ENCODE assay signal across 10 cellular contexts in genomic region chr6:32839356-32839755, GRCh38. TPM values are rescaled to one million over a fixed set of nuclear protein-coding genes. Genes with fewer than 3 reads are reported as not detected.
A peak's percentile ranks its signal among the peaks of the same experiment; 100 is the strongest.
DNase-seq lines count a peak whose midpoint lies in the region; ATAC-seq and TF ChIP-seq lines count a peak whose summit lies in the region.
"Had no signal": no experiment of that assay in that cellular context is flagged by ENCODE, and none has a peak within 500 bp of the region (broad histone marks: within the 10 kb centered on the region; RNA-seq: fewer than 3 reads in every experiment).

No MANE protein-coding gene starts in this region.

- no peak overlapping the region for H4K12ac ChIP-seq in trophoblast cell (ENCODE audit: low read depth, low read length)

- peak overlapping the region in 4 of 5 donors; percentile 17 to 97 (median 92) for H3K27ac ChIP-seq in adrenal gland
- H3K27ac ChIP-seq in osteoblast (ENCODE audit: low read depth, low read length), result peak overlapping the region; percentile 22
- H3K27ac ChIP-seq in trophoblast cell (ENCODE audit: low read depth, low read length), result no peak overlapping the region

- no peaks in the 10 kb centered on the region for H3K79me1 ChIP-seq in trophoblast cell (ENCODE audit: low read length)

- no peaks in the 10 kb centered on the region for H3K9me3 Mint-ChIP-seq in stimulated activated naive CD8-positive, alpha-beta T cell treated with anti-CD3 and anti-CD28 coated beads, Interleukin-15, Interleukin-2, amounts not matched to agents 100 ng/mL and 50 ng/mL, for 24 hours

- no peak overlapping the region for H2BK120ac ChIP-seq in trophoblast cell (ENCODE audit: insufficient read depth, low read length, poor library complexity)

- DNase-seq in stimulated activated naive CD8-positive, alpha-beta T cell treated with anti-CD3 and anti-CD28 coated beads, Interleukin-15, Interleukin-2, amounts not matched to agents 100 U/mL and 50 U/mL, for 24 hours, result no peak
- DNase-seq in adrenal gland, result no peak
- peak; percentile 42 for DNase-seq in osteoblast (ENCODE audit: insufficient read length, low spot score, missing footprints)
- no peak for DNase-seq in NK-92 (lab: John Stamatoyannopoulos, UW; ENCODE audit: unreplicated experiment)
- no peak for DNase-seq in stimulated activated CD4-positive, alpha-beta T cell treated with anti-CD3 and anti-CD28 coated beads, Interleukin-2, amount 100 ng/mL, for 48 hours
- DNase-seq in trophoblast cell, result no peak

- H3K4me1 ChIP-seq in adrenal gland (replicated peaks in 1 of 2), result peaks cover 20 to 30% of the 10 kb centered on the region in 2 donors
- H3K4me1 ChIP-seq in osteoblast (ENCODE audit: insufficient read depth, low read length), result peaks cover 16% of the 10 kb centered on the region
- H3K4me1 ChIP-seq in trophoblast cell (ENCODE audit: control insufficient read depth in 1 of 2, insufficient read depth in 2 of 2, low read length in 2 of 2), result peaks cover 8 to 10% of the 10 kb centered on the region in 2 experiments

- H3K4ac ChIP-seq in trophoblast cell (ENCODE audit: low read depth, low read length), result no peak overlapping the region

- H3K4me2 ChIP-seq in osteoblast (ENCODE audit: insufficient read depth, low read length), result no peak overlapping the region
- no peak overlapping the region for H3K4me2 ChIP-seq in trophoblast cell (ENCODE audit: low read length)

- H3K79me2 ChIP-seq in osteoblast (ENCODE audit: insufficient read depth, low read length) (peaks cover 28% of the 10 kb centered on the region), trophoblast cell (ENCODE audit: control insufficient read depth, insufficient read depth, low read length, poor library complexity) (no peaks in the 10 kb centered on the region)

- H3K27ac Mint-ChIP-seq in stimulated activated naive CD8-positive, alpha-beta T cell treated with anti-CD3 and anti-CD28 coated beads, Interleukin-15, Interleukin-2, amounts not matched to agents 100 ng/mL and 50 ng/mL, for 24 hours, result peak overlapping the region; percentile 99

- no peak overlapping the region for H2BK5ac ChIP-seq in trophoblast cell (ENCODE audit: low read depth, low read length, poor library complexity)

- ATAC-seq in stimulated activated naive CD8-positive, alpha-beta T cell treated with anti-CD3 and anti-CD28 coated beads, Interleukin-15, Interleukin-2, amounts not matched to agents 100 U/mL and 50 U/mL, for 24 hours, result no peak
- ATAC-seq in HG02981 (IDR thresholded peaks at IDR 0.05; ENCODE audit: unreplicated experiment), result no peak

- no peak overlapping the region for H2BK12ac ChIP-seq in trophoblast cell (ENCODE audit: low read length)

- H3K4me3 ChIP-seq in adrenal gland, result no peak overlapping the region
- no peak overlapping the region for H3K4me3 ChIP-seq in osteoblast (ENCODE audit: insufficient read depth, low read length)
- H3K4me3 ChIP-seq in trophoblast cell (ENCODE audit: low read depth, low read length), result no peak overlapping the region

- H4K8ac ChIP-seq in trophoblast cell (ENCODE audit: low read depth, low read length), result no peak overlapping the region

- no peaks in the 10 kb centered on the region for H3K27me3 ChIP-seq in adrenal gland
- H3K27me3 ChIP-seq in osteoblast (ENCODE audit: insufficient read depth, low read length), result no peaks in the 10 kb centered on the region
- H3K27me3 ChIP-seq in trophoblast cell (ENCODE audit: insufficient read depth, low read length), result peaks cover 25% of the 10 kb centered on the region

- H4K20me1 ChIP-seq in osteoblast (ENCODE audit: insufficient read depth, low read length), result no peaks in the 10 kb centered on the region

- H3K4me1 Mint-ChIP-seq in stimulated activated naive CD8-positive, alpha-beta T cell treated with anti-CD3 and anti-CD28 coated beads, Interleukin-15, Interleukin-2, amounts not matched to agents 100 ng/mL and 50 ng/mL, for 24 hours (ENCODE audit: low read depth), result peaks cover 76% of the 10 kb centered on the region

- H3K27me3 Mint-ChIP-seq in stimulated activated naive CD8-positive, alpha-beta T cell treated with anti-CD3 and anti-CD28 coated beads, Interleukin-15, Interleukin-2, amounts not matched to agents 100 ng/mL and 50 ng/mL, for 24 hours, result no peaks in the 10 kb centered on the region

- no peak overlapping the region for H3K9ac ChIP-seq in trophoblast cell (ENCODE audit: low read length)

- H2AFZ ChIP-seq in osteoblast (ENCODE audit: low read length) (no peak overlapping the region), trophoblast cell (ENCODE audit: insufficient read depth, low read length, poor library complexity) (no peak overlapping the region)

- TF ChIP-seq CTCF in adrenal gland (IDR thresholded peaks at IDR 0.05) (no peak), osteoblast (IDR thresholded peaks at IDR 0.05; ENCODE audit: extremely low read depth, low read depth, low read length) (no peak)

- H3K14ac ChIP-seq in trophoblast cell (ENCODE audit: low read length), result no peak overlapping the region

- H3K4me3 Mint-ChIP-seq in stimulated activated naive CD8-positive, alpha-beta T cell treated with anti-CD3 and anti-CD28 coated beads, Interleukin-15, Interleukin-2, amounts not matched to agents 100 ng/mL and 50 ng/mL, for 24 hours, result peak overlapping the region; percentile 88

- H4K91ac ChIP-seq in trophoblast cell (ENCODE audit: low read depth, low read length), result no peak overlapping the region

- no peak overlapping the region for H3K23ac ChIP-seq in trophoblast cell (ENCODE audit: low read length)

- H3K9me3 ChIP-seq in adrenal gland (replicated peaks in 1 of 3), result no peaks in the 10 kb centered on the region
- H3K9me3 ChIP-seq in osteoblast (ENCODE audit: low read depth, low read length), result no peaks in the 10 kb centered on the region
- H3K9me3 ChIP-seq in trophoblast cell (ENCODE audit: insufficient read depth, low read depth, low read length), result peaks cover 1% of the 10 kb centered on the region
- H3K9me3 ChIP-seq: Caco-2 had no signal

- 85 to 88% (median 87%) methylated on average over 15 of the region's 15 CpGs for WGBS in adrenal gland, 4 donors
- no CpG with 5 or more reads among the region's 15 CpGs for WGBS in trophoblast cell (ENCODE audit: extremely low coverage, insufficient coverage, insufficient read length)

- H2AK5ac ChIP-seq in trophoblast cell (ENCODE audit: low read length), result no peak overlapping the region

- no peak overlapping the region for H3K18ac ChIP-seq in trophoblast cell (ENCODE audit: low read length)

- intact Hi-C loops in adrenal gland (cut with DNase I), result loop anchor here (5.0 kb wide), 1 partner anchor 33 kb away; no protein-coding TSS in a partner anchor

- no peak for TF ChIP-seq POLR2A in adrenal gland (IDR thresholded peaks at IDR 0.05)

- H3K36me3 ChIP-seq in adrenal gland (replicated peaks in 1 of 2) (peaks cover 0 to 37% of the 10 kb centered on the region in 2 donors), osteoblast (ENCODE audit: insufficient read depth, low read length) (peaks cover 25% of the 10 kb centered on the region), trophoblast cell (ENCODE audit: control insufficient read depth in 1 of 2, insufficient read depth in 2 of 2, low read length in 2 of 2) (peaks cover 0 to 2% of the 10 kb centered on the region in 2 experiments)

- peaks cover 82% of the 10 kb centered on the region for H3K36me3 Mint-ChIP-seq in stimulated activated naive CD8-positive, alpha-beta T cell treated with anti-CD3 and anti-CD28 coated beads, Interleukin-15, Interleukin-2, amounts not matched to agents 100 ng/mL and 50 ng/mL, for 24 hours (ENCODE audit: low read depth)

RNA-seq across cellular contexts. Expression of gene TAP2, which starts 0.8 kb away (rescaled TPM):
- total RNA-seq in adrenal gland (10 to 100 TPM in 6 of 8 donors, 1 to 10 TPM in 2; 4.8 to 48.0 (median 29.5) TPM), osteoblast (12.4 and 20.6 TPM in 2 replicates)
- polyA plus RNA-seq in adrenal gland, result 10 to 100 TPM; 20.5 to 24.3 (median 21.5) TPM
- polyA plus RNA-seq in trophoblast cell (2013), result 0.82 and 0.92 TPM in 2 replicates

RNA-seq across cellular contexts. Expression of gene PSMB8, which starts 4.5 kb away (rescaled TPM):
- total RNA-seq in adrenal gland, result 100 to 1,000 TPM in 1 of 8 donors, 10 to 100 TPM in 7; 67.5 to 114 (median 88.1) TPM
- polyA plus RNA-seq in adrenal gland, result 100 to 1,000 TPM in 2 of 3 donors, 10 to 100 TPM in 1; 63.0 to 195 (median 137) TPM
- total RNA-seq in osteoblast, result 67.3 and 83.4 TPM in 2 replicates
- 0.16 and 0.17 TPM in 2 replicates for polyA plus RNA-seq in trophoblast cell (2013)

RNA-seq across cellular contexts. Expression of gene TAP1, which starts 14.1 kb away (rescaled TPM):
- total RNA-seq in adrenal gland (10 to 100 TPM; 38.7 to 76.9 (median 54.3) TPM), osteoblast (42.3 and 43.6 TPM in 2 replicates)
- polyA plus RNA-seq in adrenal gland, result 10 to 100 TPM; 24.9 to 77.9 (median 52.2) TPM
- polyA plus RNA-seq in trophoblast cell (2013), result 1.9 and 2.2 TPM in 2 replicates

RNA-seq across cellular contexts. Expression of gene PSMB9, which starts 14.6 kb away (rescaled TPM):
- total RNA-seq in adrenal gland (10 to 100 TPM; 16.1 to 69.8 (median 42.3) TPM), osteoblast (20.3 and 29.8 TPM in 2 replicates)
- 10 to 100 TPM; 13.8 to 52.9 (median 33.5) TPM for polyA plus RNA-seq in adrenal gland
- not detected in 2 replicates for polyA plus RNA-seq in trophoblast cell (2013)

RNA-seq across cellular contexts. Expression of gene HLA-DOB, which starts 22.6 kb away (rescaled TPM):
- total RNA-seq in adrenal gland, result under 1 TPM in 5 of 8 donors, not detected in 3; 0.28 to 0.69 (median 0.61) TPM
- polyA plus RNA-seq in adrenal gland, result 1 to 10 TPM in 1 of 3 donors, under 1 TPM in 2; 0.71 to 1.6 (median 0.99) TPM
- 0.36 TPM in 1 of 2 replicates, not detected in the other for total RNA-seq in osteoblast
- polyA plus RNA-seq in trophoblast cell (2013), result 0.15 and 0.21 TPM in 2 replicates
- total RNA-seq: frontal cortex had no signal
